ENCODE assay signal across 10 cellular contexts in the genomic region with DNA sequence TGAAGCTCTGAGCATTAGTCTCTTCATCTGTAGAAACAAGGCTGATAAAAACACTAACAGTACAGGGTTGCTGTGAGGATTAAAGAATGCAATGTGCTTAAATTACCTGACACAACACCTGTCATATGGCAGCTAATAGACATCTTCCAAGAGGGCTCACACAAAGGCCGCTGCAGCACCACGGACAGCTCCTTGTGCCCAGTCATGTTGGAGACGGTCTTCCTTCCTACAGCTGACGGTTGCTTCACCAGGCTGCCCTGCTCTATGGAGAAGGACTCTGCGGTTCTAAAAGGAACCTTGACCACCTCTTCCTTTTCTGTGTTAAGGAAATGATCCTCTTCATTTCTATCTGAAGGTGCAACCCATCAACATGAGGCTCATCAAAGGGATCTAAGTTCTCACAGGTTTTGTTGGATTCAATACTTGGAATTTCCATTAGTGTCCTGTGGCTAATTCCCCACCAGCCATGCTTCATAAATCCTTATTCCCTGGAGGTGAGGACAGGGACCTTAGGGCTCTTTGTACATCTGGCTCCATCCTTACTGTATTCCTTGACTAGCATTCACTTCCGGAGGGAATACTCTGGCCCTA.
DNase-seq lines count a peak whose midpoint lies in the region; ATAC-seq, FAIRE-seq and TF ChIP-seq lines count a peak whose summit lies in the region.
"Had no signal": no experiment of that assay in that cellular context is flagged by ENCODE, and none has a peak within 500 bp of the region (broad histone marks: within the 10 kb centered on the region; RNA-seq: fewer than 3 reads in every experiment).

No MANE protein-coding gene starts in this region.

- H3K9ac ChIP-seq in HepG2 (ENCODE audit: insufficient read depth, low read depth, low read length), result no peak overlapping the region
- H3K9ac ChIP-seq in kidney (ENCODE audit: low read length in 2 of 2), result no peak overlapping the region

- H3K27me3 Mint-ChIP-seq in activated naive CD4-positive, alpha-beta T cell treated with anti-CD3 and anti-CD28 coated beads for 36 hours (ENCODE audit: low read depth), result peaks cover 12% of the 10 kb centered on the region

- H3K4me1 Mint-ChIP-seq in activated naive CD4-positive, alpha-beta T cell treated with anti-CD3 and anti-CD28 coated beads for 36 hours (ENCODE audit: low read depth), result no peaks in the 10 kb centered on the region
- H3K4me1 Mint-ChIP-seq: naive thymus-derived CD4-positive, alpha-beta T cell had no signal

- no peak overlapping the region for H3K4me2 ChIP-seq in HepG2 (ENCODE audit: low read depth, low read length)

- no peaks in the 10 kb centered on the region for H3K4me1 ChIP-seq in HepG2 (ENCODE audit: insufficient read depth, low read length)
- no peaks in the 10 kb centered on the region for H3K4me1 ChIP-seq in kidney (ENCODE audit: control insufficient read depth in 1 of 2, insufficient read depth in 1 of 2, low read depth in 1 of 2, low read length in 2 of 2)

- H3K4me3 Mint-ChIP-seq in activated naive CD4-positive, alpha-beta T cell treated with anti-CD3 and anti-CD28 coated beads for 36 hours, result no peak overlapping the region
- H3K4me3 Mint-ChIP-seq: naive thymus-derived CD4-positive, alpha-beta T cell had no signal

- H3K27ac Mint-ChIP-seq in activated naive CD4-positive, alpha-beta T cell treated with anti-CD3 and anti-CD28 coated beads for 36 hours, result no peak overlapping the region
- H3K27ac Mint-ChIP-seq: naive thymus-derived CD4-positive, alpha-beta T cell had no signal

- H3K4me3 ChIP-seq in HepG2 (replicated peaks in 1 of 3; ENCODE audit: insufficient read depth in 1 of 3, low read depth in 2 of 3, low read length in 3 of 3) (no peak overlapping the region), kidney (ENCODE audit: low read length in 2 of 2) (no peak overlapping the region)

- TF ChIP-seq RAD21 in HepG2 (CRISPR knock-in tag; IDR thresholded peaks at IDR 0.05), result no peak

- H3K9me3 Mint-ChIP-seq in activated naive CD4-positive, alpha-beta T cell treated with anti-CD3 and anti-CD28 coated beads for 36 hours, result no peaks in the 10 kb centered on the region

- H3K27me3 ChIP-seq in HepG2 (ENCODE audit: control insufficient read depth in 1 of 2, insufficient read depth in 2 of 2, low read length in 2 of 2), result no peaks in the 10 kb centered on the region

- H3K27ac ChIP-seq in HepG2 (ENCODE audit: extremely low read length, insufficient read depth, low read length), result no peak overlapping the region
- H3K27ac ChIP-seq in kidney (ENCODE audit: low read depth in 2 of 2, low read length in 2 of 2), result no peak overlapping the region

- peak; percentile 67; the same call in 2 of the 3 replicates for ATAC-seq in HepG2
- ATAC-seq: naive thymus-derived CD4-positive, alpha-beta T cell had no signal

- TF ChIP-seq EP300 in HepG2 (IDR thresholded peaks at IDR 0.05; ENCODE audit: low read depth in 2 of 2, low read length in 2 of 2) (no peak), HepG2 (CRISPR knock-in tag; IDR thresholded peaks at IDR 0.05; ENCODE audit: borderline replicate concordance) (no peak)

- no TSS peak for BruUV-seq in HepG2 (replicated peaks; lab: Mats Ljungman, UMichigan)

- peak; percentile 48 for FAIRE-seq in HepG2 (lab: Jason Lieb, UNC)
- FAIRE-seq in kidney (lab: Jason Lieb, UNC), result no peak
- FAIRE-seq: GM18507 had no signal

- H3K36me3 ChIP-seq in HepG2 (replicated peaks in 1 of 2; ENCODE audit: control insufficient read depth in 1 of 2, insufficient read depth in 2 of 2, low read length in 2 of 2) (no peaks in the 10 kb centered on the region), kidney (ENCODE audit: control insufficient read depth in 1 of 2, insufficient read depth in 2 of 2, low read length in 2 of 2) (no peaks in the 10 kb centered on the region)

- DNase-seq in Daoy (ENCODE audit: low read depth) (peak; percentile 28), NCI-H82 treated with DMSO at 0.1 percent for 48 hours (lab: John Stamatoyannopoulos, UW; ENCODE audit: unreplicated experiment) (peak; percentile 33), HepG2 (ENCODE audit: low spot score) (peak; percentile 45), NCI-H2196 (lab: John Stamatoyannopoulos, UW; ENCODE audit: unreplicated experiment) (no peak), NCI-H1436 treated with DMSO at 0.1 percent for 48 hours (lab: John Stamatoyannopoulos, UW) (no peak), amniotic stem cell (lab: John Stamatoyannopoulos, UW) (no peak), kidney (no peak)
- peak; percentile 73 for DNase-seq in activated naive CD4-positive, alpha-beta T cell treated with anti-CD3 and anti-CD28 coated beads for 36 hours

- in situ Hi-C loops in HepG2 (cut with HindIII; ENCODE audit: extremely low pct_ligation_motif_present, low pct_unique_long_range_greater_than_20kb), result no loop called here

- TF ChIP-seq CTCF in HepG2 (CRISPR knock-in tag; IDR thresholded peaks at IDR 0.05), result no peak
- no peak for TF ChIP-seq CTCF in kidney (IDR thresholded peaks at IDR 0.05; ENCODE audit: borderline replicate concordance, extremely low read depth, insufficient read depth)

- CTCF ChIA-PET in activated naive CD4-positive, alpha-beta T cell treated with anti-CD3 and anti-CD28 coated beads for 36 hours (lab: Charles Lee), result no interaction called here
- CTCF ChIA-PET in HepG2 (lab: Yijun Ruan, JAX; ENCODE audit: low intra/inter-chr PET ratio, low total read pairs), result no interaction called here

- intact Hi-C loops in activated naive CD4-positive, alpha-beta T cell treated with anti-CD3 and anti-CD28 coated beads for 36 hours (cut with micrococcal nuclease), result no loop called here
- intact Hi-C loops in HepG2 (cut with micrococcal nuclease; ENCODE audit: unreplicated experiment), result no loop called here
- intact Hi-C loops in kidney (cut with DNase I), result no loop called here

- no peaks in the 10 kb centered on the region for H3K36me3 Mint-ChIP-seq in activated naive CD4-positive, alpha-beta T cell treated with anti-CD3 and anti-CD28 coated beads for 36 hours (ENCODE audit: low read depth)
- H3K36me3 Mint-ChIP-seq: naive thymus-derived CD4-positive, alpha-beta T cell had no signal

- WGBS in HepG2 (ENCODE audit: low lambda C conversion rate), result 13% methylated on average over 6 of the region's 6 CpGs

- no peaks in the 10 kb centered on the region for H3K79me2 ChIP-seq in HepG2 (ENCODE audit: insufficient read depth, low read length)

- no peaks in the 10 kb centered on the region for H3K9me3 ChIP-seq in HepG2 (ENCODE audit: low read length)
- H3K9me3 ChIP-seq in kidney (ENCODE audit: control insufficient read depth in 1 of 2, low read length in 2 of 2), result no peaks in the 10 kb centered on the region

- no peak for TF ChIP-seq POLR2A in HepG2 (IDR thresholded peaks at IDR 0.05; ENCODE audit: insufficient read depth in 1 of 2, low read depth in 2 of 2, low read length in 2 of 2)

- H4K20me1 ChIP-seq in HepG2 (ENCODE audit: insufficient read depth, low read length), result no peaks in the 10 kb centered on the region

- H2AFZ ChIP-seq in HepG2 (ENCODE audit: low read length), result no peak overlapping the region

- POLR2A ChIA-PET in HepG2 (lab: Yijun Ruan, JAX), result no interaction called here

TF ChIP-seq in HepG2, 621 proteins besides CTCF, POLR2A, EP300 and RAD21 (continues in another document):
- no peak for TF ChIP-seq ZNF282 (IDR thresholded peaks at IDR 0.05; ENCODE audit: partially characterized antibody)
- no peak for TF ChIP-seq MAZ (IDR thresholded peaks at IDR 0.05; ENCODE audit: borderline replicate concordance, low read depth, low read length)
- 0 out of 2 replicates have a peak, but pooled peaks have one; percentile 32 for TF ChIP-seq MAZ (CRISPR knock-in tag; IDR thresholded peaks at IDR 0.05; ENCODE audit: low read depth)
- TF ChIP-seq ZNF772 (CRISPR knock-in tag; IDR thresholded peaks at IDR 0.05), result peak; percentile 55; the same call in 1 of the 2 replicates
- TF ChIP-seq ZNF256 (CRISPR knock-in tag; conservative IDR thresholded peaks at IDR 0.05), result 0 out of 2 replicates have a peak, but pooled peaks have one; percentile 59
- TF ChIP-seq, protein P1, sequence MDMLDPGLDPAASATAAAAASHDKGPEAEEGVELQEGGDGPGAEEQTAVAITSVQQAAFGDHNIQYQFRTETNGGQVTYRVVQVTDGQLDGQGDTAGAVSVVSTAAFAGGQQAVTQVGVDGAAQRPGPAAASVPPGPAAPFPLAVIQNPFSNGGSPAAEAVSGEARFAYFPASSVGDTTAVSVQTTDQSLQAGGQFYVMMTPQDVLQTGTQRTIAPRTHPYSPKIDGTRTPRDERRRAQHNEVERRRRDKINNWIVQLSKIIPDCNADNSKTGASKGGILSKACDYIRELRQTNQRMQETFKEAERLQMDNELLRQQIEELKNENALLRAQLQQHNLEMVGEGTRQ (IDR thresholded peaks at IDR 0.05; ENCODE audit: low read depth, low read length), result no peak
- TF ChIP-seq, protein P1 (CRISPR knock-in tag; IDR thresholded peaks at IDR 0.05; ENCODE audit: borderline replicate concordance), result no peak
- no peak for TF ChIP-seq ZNF747 (CRISPR knock-in tag; IDR thresholded peaks at IDR 0.05; ENCODE audit: borderline replicate concordance)
- TF ChIP-seq, protein P2, sequence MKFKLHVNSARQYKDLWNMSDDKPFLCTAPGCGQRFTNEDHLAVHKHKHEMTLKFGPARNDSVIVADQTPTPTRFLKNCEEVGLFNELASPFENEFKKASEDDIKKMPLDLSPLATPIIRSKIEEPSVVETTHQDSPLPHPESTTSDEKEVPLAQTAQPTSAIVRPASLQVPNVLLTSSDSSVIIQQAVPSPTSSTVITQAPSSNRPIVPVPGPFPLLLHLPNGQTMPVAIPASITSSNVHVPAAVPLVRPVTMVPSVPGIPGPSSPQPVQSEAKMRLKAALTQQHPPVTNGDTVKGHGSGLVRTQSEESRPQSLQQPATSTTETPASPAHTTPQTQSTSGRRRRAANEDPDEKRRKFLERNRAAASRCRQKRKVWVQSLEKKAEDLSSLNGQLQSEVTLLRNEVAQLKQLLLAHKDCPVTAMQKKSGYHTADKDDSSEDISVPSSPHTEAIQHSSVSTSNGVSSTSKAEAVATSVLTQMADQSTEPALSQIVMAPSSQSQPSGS (CRISPR knock-in tag; IDR thresholded peaks at IDR 0.05), result peak; percentile 74; the same call in 1 of the 2 replicates
- TF ChIP-seq ZNF83 (CRISPR knock-in tag; IDR thresholded peaks at IDR 0.05; ENCODE audit: borderline replicate concordance), result no peak

Comparison
In these comparisons a context has a peak if more than half of its experiments do, and no peak if none do; other contexts are left out.
1. DNase-seq: peak in Daoy (single experiment), NCI-H82 treated with DMSO at 0.1 percent for 48 hours (single experiment), activated naive CD4-positive, alpha-beta T cell treated with anti-CD3 and anti-CD28 coated beads for 36 hours (single experiment) and HepG2 (single experiment); none in NCI-H2196 (single experiment), NCI-H1436 treated with DMSO at 0.1 percent for 48 hours (single experiment), amniotic stem cell (single experiment) and kidney (single experiment).